8 cellular contexts compared by ENCODE assay signal in genomic region chr9:92668746-92669526, GRCh38. TPM values are rescaled to one million over a fixed set of nuclear protein-coding genes. Genes with fewer than 3 reads are reported as not detected.
DNase-seq lines count a peak whose midpoint lies in the region; ATAC-seq, FAIRE-seq and TF ChIP-seq lines count a peak whose summit lies in the region.

No MANE protein-coding gene starts in this region.

- ATAC-seq in GM23338: no peak
- ATAC-seq in GM21447 (IDR thresholded peaks at IDR 0.05; ENCODE audit: unreplicated experiment): no peak
- no peak for ATAC-seq in GM18858 (IDR thresholded peaks at IDR 0.05; ENCODE audit: unreplicated experiment)

- H3K27me3 ChIP-seq in GM23338 (ENCODE audit: insufficient read depth) (no peaks in the 10 kb centered on the region), brain microvascular endothelial cell (replicated peaks) (no peaks in the 10 kb centered on the region), keratinocyte (ENCODE audit: control insufficient read depth, extremely low read depth, insufficient read depth, low read length) (no peaks in the 10 kb centered on the region)

- DNase-seq in GM23338 (ENCODE audit: low spot score) (peak; percentile 46), RPMI8226 (peak; percentile 54), brain microvascular endothelial cell (peak; percentile 73), keratinocyte (ENCODE audit: low read depth, low spot score) (no peak), D721Med (ENCODE audit: insufficient read length, low spot score) (no peak)
- DNase-seq in stimulated activated CD4-positive, alpha-beta T cell treated with anti-CD3 and anti-CD28 coated beads, Interleukin-1b, Interleukin-23, amount 100 ng/mL, for 4 hours (ENCODE audit: low read depth in 2 of 2): peak; percentile 17 to 36

- peaks cover 17% of the 10 kb centered on the region; the same call in 1 of the 2 replicates for H3K4me1 ChIP-seq in GM23338 (ENCODE audit: insufficient read depth)
- peaks cover 20% of the 10 kb centered on the region for H3K4me1 ChIP-seq in keratinocyte (ENCODE audit: control insufficient read depth, extremely low read depth, insufficient read depth, low read length)

- no peaks in the 10 kb centered on the region for H3K9me2 ChIP-seq in GM23338 (ENCODE audit: insufficient read depth)

- H3K9me3 Mint-ChIP-seq in GM23338: no peaks in the 10 kb centered on the region

- dilution Hi-C loops in keratinocyte (cut with MboI; ENCODE audit: extremely low pct_ligation_motif_present, low sequenced_read_pairs): no loop called here

- H3K79me2 ChIP-seq in GM23338 (replicated peaks; ENCODE audit: insufficient read depth): peaks cover 61% of the 10 kb centered on the region
- H3K79me2 ChIP-seq in keratinocyte (ENCODE audit: control insufficient read depth, insufficient read depth, low read length): peaks cover 60% of the 10 kb centered on the region

- TF ChIP-seq CTCF in GM23338 (conservative IDR thresholded peaks at IDR 0.05; ENCODE audit: low read depth in 2 of 2): no peak
- no peak for TF ChIP-seq CTCF in brain microvascular endothelial cell (IDR thresholded peaks at IDR 0.05; ENCODE audit: low read depth, low read length, missing control alignments)
- TF ChIP-seq CTCF in keratinocyte (optimal IDR thresholded peaks at IDR 0.05 in 1 of 3, IDR thresholded peaks at IDR 0.05 in 1 of 3, conservative IDR thresholded peaks at IDR 0.05 in 1 of 3; ENCODE audit: extremely low read depth in 1 of 3, insufficient read depth in 2 of 3, low read length in 3 of 3): no peak
- no peak for TF ChIP-seq CTCF in D721Med (IDR thresholded peaks at IDR 0.05; ENCODE audit: insufficient read depth, missing control alignments)

- H3K27me3 Mint-ChIP-seq in GM23338 (ENCODE audit: insufficient read depth, low read depth, poor library complexity): peaks cover 5% of the 10 kb centered on the region

- peaks cover 25% of the 10 kb centered on the region for H3K4me1 Mint-ChIP-seq in GM23338

- FAIRE-seq in keratinocyte (lab: Jason Lieb, UNC): peak; percentile 46
- no peak for FAIRE-seq in D721Med (lab: Jason Lieb, UNC)

- H3K9ac ChIP-seq in keratinocyte (ENCODE audit: control insufficient read depth, extremely low read depth, insufficient read depth, low read length): peak overlapping the region; percentile 99

- H3K27ac ChIP-seq in GM23338 (ENCODE audit: low read depth): no peak overlapping the region
- peak overlapping the region; percentile 97 for H3K27ac ChIP-seq in brain microvascular endothelial cell
- H3K27ac ChIP-seq in keratinocyte (ENCODE audit: control insufficient read depth, insufficient read depth, low read length): peak overlapping the region; percentile 99

- in situ Hi-C loops in brain microvascular endothelial cell (cut with HindIII; ENCODE audit: low pct_ligation_motif_present, low sequenced_read_pairs): no loop called here

- H4K20me1 ChIP-seq in GM23338 (replicated peaks; ENCODE audit: insufficient read depth): peaks cover 6% of the 10 kb centered on the region
- H4K20me1 ChIP-seq in keratinocyte (ENCODE audit: control insufficient read depth, extremely low read depth, insufficient read depth, low read length): peaks cover 5% of the 10 kb centered on the region

- H3K36me3 ChIP-seq in GM23338 (ENCODE audit: insufficient read depth) (no peaks in the 10 kb centered on the region), brain microvascular endothelial cell (replicated peaks) (peaks cover 7% of the 10 kb centered on the region), keratinocyte (ENCODE audit: control insufficient read depth in 2 of 2, extremely low read depth in 1 of 2, insufficient read depth in 2 of 2, low read length in 2 of 2) (peaks cover 15 to 26% of the 10 kb centered on the region in 2 experiments)

- H3K4me3 ChIP-seq in GM23338 (peak overlapping the region; percentile 99), brain microvascular endothelial cell (ENCODE audit: low read depth, low read length) (peak overlapping the region; percentile 91), keratinocyte (ENCODE audit: control insufficient read depth in 2 of 3, extremely low read depth in 1 of 3, insufficient read depth in 2 of 3, low read depth in 1 of 3, low read length in 3 of 3) (peak overlapping the region; percentile 81 to 99 (median 83))

- H3K4me3 Mint-ChIP-seq in GM23338: peak overlapping the region; percentile 96

- peaks cover 5% of the 10 kb centered on the region; the same call in 1 of the 2 replicates for H3F3A ChIP-seq in GM23338 (replicated peaks; ENCODE audit: low read depth)

- H2AFZ ChIP-seq in GM23338 (peak overlapping the region; percentile 84), keratinocyte (ENCODE audit: control insufficient read depth, low read length) (no peak overlapping the region)

- H3K4me2 ChIP-seq in GM23338 (peak overlapping the region; percentile 99), keratinocyte (ENCODE audit: control insufficient read depth, extremely low read depth, insufficient read depth, low read depth, low read length) (peak overlapping the region; percentile 79)

- H3K9me1 ChIP-seq in keratinocyte (ENCODE audit: control insufficient read depth, extremely low read depth, insufficient read depth, low read length): no peaks in the 10 kb centered on the region

- peak overlapping the region; percentile 72; the same call in 1 of the 2 replicates for H3K27ac Mint-ChIP-seq in GM23338

- H3K36me3 Mint-ChIP-seq in GM23338 (ENCODE audit: low read depth): peaks cover 7% of the 10 kb centered on the region; the same call in 1 of the 3 replicates

- no peaks in the 10 kb centered on the region for H3K9me3 ChIP-seq in keratinocyte (ENCODE audit: control insufficient read depth, low read depth, low read length)

TF ChIP-seq in GM23338, 12 proteins besides CTCF, POLR2A, EP300 and RAD21 (continues in another document):
- TF ChIP-seq ETS1 (IDR thresholded peaks at IDR 0.05) (no peak), ZNF114 (CRISPR knock-in tag; IDR thresholded peaks at IDR 0.05) (no peak), EZH2phosphoT487 (IDR thresholded peaks at IDR 0.05; ENCODE audit: unreplicated experiment) (no peak), ZNF331 (CRISPR knock-in tag; IDR thresholded peaks at IDR 0.05; ENCODE audit: low read depth) (no peak), POLR2AphosphoS5 (IDR thresholded peaks at IDR 0.05; ENCODE audit: low read depth) (no peak), STAT1 (IDR thresholded peaks at IDR 0.05; ENCODE audit: unreplicated experiment) (no peak)

RNA-seq across cellular contexts. Expression of gene IPPK, which starts 1.0 kb away (rescaled TPM):
- total RNA-seq in GM23338 (2014; rRNA removed; shearing (Covaris generic)): 11.8 and 17.5 TPM in 2 replicates
- 6.0 and 6.5 TPM in 2 replicates for polyA plus RNA-seq in GM23338 (2016; fragmentation: Nextera tagmentation; extraction: Ambion mirVana)
- polyA plus RNA-seq in keratinocyte: 27.5 to 34.9 TPM (median 32.4 TPM) in 3 replicates
- 44.5 TPM for polyA plus RNA-seq in keratinocyte (2011; ENCODE audit: low read depth)
- 28.0 and 37.9 TPM in 2 replicates for polyA plus RNA-seq in keratinocyte (2011; cell fraction: cytosol; rRNA removed)
- polyA plus RNA-seq in keratinocyte (2011; cell fraction: nucleus; rRNA removed): 68.1 and 79.2 TPM in 2 replicates
- 12.7 and 34.4 TPM in 2 replicates for polyA plus RNA-seq in keratinocyte (2012; ENCODE audit: low replicate concordance)
- polyA minus RNA-seq in keratinocyte: 49.3 to 86.7 TPM (median 68.7 TPM) in 3 replicates
- 26.9 TPM for polyA minus RNA-seq in keratinocyte (2011; cell fraction: cytosol; rRNA and poly(A)+ RNA removed)
- polyA minus RNA-seq in keratinocyte (2011; cell fraction: nucleus; rRNA and poly(A)+ RNA removed): 26.9 and 42.7 TPM in 2 replicates

Comparison
In these comparisons a context has a peak if more than half of its experiments do, and no peak if none do; other contexts are left out.
1. DNase-seq: peak in GM23338 (single experiment), RPMI8226 (single experiment), brain microvascular endothelial cell (single experiment) and stimulated activated CD4-positive, alpha-beta T cell treated with anti-CD3 and anti-CD28 coated beads, Interleukin-1b, Interleukin-23, amount 100 ng/mL, for 4 hours (2 of 2); none in keratinocyte (single experiment) and D721Med (single experiment).
2. Peak in every context shown above with its lines, with median percentiles within 50 percentile points of each other: H3K4me3 ChIP-seq.